In the genomic region with DNA sequence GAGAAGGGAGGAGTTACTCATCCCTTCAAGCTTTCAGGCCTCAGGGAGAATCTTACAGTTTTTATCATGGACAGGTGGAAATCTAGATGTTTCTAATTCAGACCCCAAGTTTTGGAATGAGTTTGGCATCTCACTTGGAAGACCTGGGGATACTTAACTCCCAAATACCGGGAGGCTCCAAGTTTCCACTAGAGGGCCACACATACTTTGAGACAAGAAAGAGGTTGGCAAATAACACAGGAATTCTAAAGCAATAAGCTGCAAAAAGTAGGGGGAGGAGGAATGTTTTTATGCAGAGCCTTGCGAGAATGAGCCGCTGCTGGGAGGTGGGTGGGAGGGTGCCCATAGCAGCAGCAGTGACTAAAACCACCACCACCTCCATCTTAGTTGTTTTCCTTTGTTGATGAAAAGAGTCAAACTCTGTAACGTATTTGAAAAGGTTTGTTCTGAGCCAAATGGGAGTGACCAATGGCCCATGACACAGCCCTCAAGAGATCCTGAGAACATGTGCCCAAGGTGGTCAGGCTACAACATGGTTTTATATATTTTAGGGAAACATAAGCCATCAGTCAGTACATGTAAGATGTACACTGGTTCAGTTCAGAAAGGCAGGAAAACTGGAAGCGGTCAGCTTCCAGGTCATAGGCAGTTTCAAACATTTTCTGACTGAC, we compare ENCODE assay signal across 10 cellular contexts. TPM values are rescaled to one million over a fixed set of nuclear protein-coding genes. Genes with fewer than 3 reads are reported as not detected.
DNase-seq lines count a peak whose midpoint lies in the region; ATAC-seq, FAIRE-seq and TF ChIP-seq lines count a peak whose summit lies in the region.
"Had no signal": no experiment of that assay in that cellular context is flagged by ENCODE, and none has a peak within 500 bp of the region (broad histone marks: within the 10 kb centered on the region; RNA-seq: fewer than 3 reads in every experiment).

No MANE protein-coding gene starts in this region.

- no peaks in the 10 kb centered on the region for H3K4me1 ChIP-seq in endothelial cell of umbilical vein (ENCODE audit: control insufficient read depth, extremely low read depth, insufficient read depth, low read length)
- H3K4me1 ChIP-seq: Peyer's patch had no signal

- H3K27ac Mint-ChIP-seq in nephron, result peak overlapping the region in 2 of 3 experiments; percentile 21 to 81

- TF ChIP-seq POLR2A in endothelial cell of umbilical vein (IDR thresholded peaks at IDR 0.05; ENCODE audit: low read depth, low read length), result no peak

- H3K4me3 ChIP-seq in endothelial cell of umbilical vein (replicated peaks in 1 of 3; ENCODE audit: insufficient read depth in 1 of 3, low read depth in 1 of 3, low read length in 3 of 3), result no peak overlapping the region
- H3K4me3 ChIP-seq: Peyer's patch had no signal

- H3K36me3 ChIP-seq in endothelial cell of umbilical vein (ENCODE audit: control insufficient read depth in 2 of 2, extremely low read depth in 1 of 2, insufficient read depth in 2 of 2, low read length in 2 of 2), result no peaks in the 10 kb centered on the region
- H3K36me3 ChIP-seq: Peyer's patch had no signal

- no peaks in the 10 kb centered on the region for H3K4me1 Mint-ChIP-seq in nephron

- no peak overlapping the region for H3K27ac ChIP-seq in C4-2B
- no peak overlapping the region for H3K27ac ChIP-seq in endothelial cell of umbilical vein (ENCODE audit: insufficient read depth, low read depth, low read length)
- H3K27ac ChIP-seq: Peyer's patch had no signal

- intact Hi-C loops in endothelial cell of umbilical vein (cut with micrococcal nuclease), result loop anchor here (5.0 kb wide), 1 partner anchor 80 kb away; no protein-coding TSS in a partner anchor

- no peak overlapping the region for H3K4me2 ChIP-seq in endothelial cell of umbilical vein (ENCODE audit: insufficient read depth, low read length)

- dilution Hi-C loops in endothelial cell of umbilical vein (cut with MboI; ENCODE audit: extremely low pct_ligation_motif_present, low sequenced_read_pairs), result no loop called here

- DNase-seq in endothelial cell of umbilical vein (ENCODE audit: low read depth, low spot score) (peak; percentile 47), activated T-cell treated with anti-CD3 and anti-CD28 coated beads for 4 hours (no peak), activated gamma-delta T cell treated with Interleukin-2 at 50 U/mL for 16 hours (no peak)
- DNase-seq: activated effector memory CD4-positive, alpha-beta T cell treated with anti-CD3 and anti-CD28 coated beads, Interleukin-2, amount 50 U/mL, for 16 hours; Peyer's patch had no signal

- no peaks in the 10 kb centered on the region for H3K9me1 ChIP-seq in endothelial cell of umbilical vein (replicated peaks; ENCODE audit: control insufficient read depth, extremely low read depth, insufficient read depth, low read length)

- H3K9ac ChIP-seq in endothelial cell of umbilical vein (replicated peaks; ENCODE audit: extremely low read depth, insufficient read depth, low read length), result no peak overlapping the region

- no peak overlapping the region for H3K4me3 Mint-ChIP-seq in nephron

- no peaks in the 10 kb centered on the region for H3K79me2 ChIP-seq in endothelial cell of umbilical vein (ENCODE audit: control insufficient read depth, insufficient read depth, low read length)

- no TSS peak for BruUV-seq in endothelial cell of umbilical vein (replicated peaks; lab: Mats Ljungman, UMichigan)

- no peak for ATAC-seq in HG03457 (IDR thresholded peaks at IDR 0.05; ENCODE audit: unreplicated experiment)
- no peak for ATAC-seq in HG02852 (IDR thresholded peaks at IDR 0.05; ENCODE audit: unreplicated experiment)

- no peaks in the 10 kb centered on the region for H3K9me3 Mint-ChIP-seq in nephron

- H3K36me3 Mint-ChIP-seq in nephron (ENCODE audit: low read depth), result no peaks in the 10 kb centered on the region

- no peaks in the 10 kb centered on the region for H4K20me1 ChIP-seq in endothelial cell of umbilical vein (replicated peaks; ENCODE audit: control insufficient read depth, extremely low read depth, insufficient read depth, low read length)

- H3K27me3 ChIP-seq in endothelial cell of umbilical vein (ENCODE audit: control insufficient read depth in 2 of 2, insufficient read depth in 2 of 2, low read length in 2 of 2), result no peaks in the 10 kb centered on the region
- H3K27me3 ChIP-seq: Peyer's patch had no signal

- H2AFZ ChIP-seq in endothelial cell of umbilical vein (ENCODE audit: low read depth, low read length), result no peak overlapping the region

- TF ChIP-seq CTCF in C4-2B (conservative IDR thresholded peaks at IDR 0.05) (peak; percentile 65), LNCAP (IDR thresholded peaks at IDR 0.05) (peak; percentile 73), endothelial cell of umbilical vein (IDR thresholded peaks at IDR 0.05; ENCODE audit: extremely low read depth in 1 of 2, insufficient read depth in 1 of 2, low read depth in 1 of 2, low read length in 2 of 2) (peak; percentile 42 to 55), nephron (IDR thresholded peaks at IDR 0.05; ENCODE audit: unreplicated experiment in 3 of 3) (peak; percentile 33 to 48 (median 33))

- POLR2A ChIA-PET in endothelial cell of umbilical vein (lab: Charles Lee), result interaction anchor here (0.5 kb wide), 1 partner anchor 16 kb away, joined by 3 read pairs; no protein-coding TSS in a partner anchor

- peak; percentile 35 for FAIRE-seq in endothelial cell of umbilical vein (lab: Jason Lieb, UNC)

- CTCF ChIA-PET in endothelial cell of umbilical vein (lab: Charles Lee), result interaction anchor here (0.6 to 1.4 kb wide), 21 partner anchors 9 to 207 kb away, joined by 3 to 15 read pairs (median 5); a partner anchor contains a TSS

- no peaks in the 10 kb centered on the region for H3K9me3 ChIP-seq in endothelial cell of umbilical vein (replicated peaks; ENCODE audit: control insufficient read depth, insufficient read depth, low read length)
- H3K9me3 ChIP-seq: Peyer's patch had no signal

- H3K27me3 Mint-ChIP-seq in nephron (ENCODE audit: low read depth), result no peaks in the 10 kb centered on the region

TF ChIP-seq in endothelial cell of umbilical vein, 7 proteins besides CTCF, POLR2A, EP300 and RAD21:
- TF ChIP-seq FOS (IDR thresholded peaks at IDR 0.05; ENCODE audit: borderline replicate concordance, insufficient read depth, low read length) (no peak), JUN (IDR thresholded peaks at IDR 0.05; ENCODE audit: borderline replicate concordance, insufficient read depth, insufficient read length, low read depth) (no peak), GATA2 (IDR thresholded peaks at IDR 0.05; ENCODE audit: insufficient read depth, insufficient read length, low read depth, low read length) (no peak), MYC (IDR thresholded peaks at IDR 0.05; ENCODE audit: low read depth, low read length) (no peak), POLR2AphosphoS5 (IDR thresholded peaks at IDR 0.05; ENCODE audit: insufficient read depth, low read depth, low read length) (no peak), EZH2 (IDR thresholded peaks at IDR 0.05; ENCODE audit: borderline replicate concordance, low read depth, low read length, severe bottlenecking) (no peak)
- TF ChIP-seq, protein P1, sequence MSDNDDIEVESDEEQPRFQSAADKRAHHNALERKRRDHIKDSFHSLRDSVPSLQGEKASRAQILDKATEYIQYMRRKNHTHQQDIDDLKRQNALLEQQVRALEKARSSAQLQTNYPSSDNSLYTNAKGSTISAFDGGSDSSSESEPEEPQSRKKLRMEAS (IDR thresholded peaks at IDR 0.05; ENCODE audit: insufficient read depth, insufficient read length), result no peak

RNA-seq across cellular contexts. Expression of a gene that starts 34.2 kb away (rescaled TPM):
- total RNA-seq in endothelial cell of umbilical vein, result 182 and 216 TPM in 2 replicates
- polyA plus RNA-seq in endothelial cell of umbilical vein, result 909 and 1,090 TPM in 2 replicates
- polyA plus RNA-seq in endothelial cell of umbilical vein (2011; cell fraction: cytosol; rRNA removed), result 669 and 743 TPM in 2 replicates
- 138 and 187 TPM in 2 replicates for polyA plus RNA-seq in endothelial cell of umbilical vein (2011; cell fraction: nucleus; rRNA removed)
- 111 TPM in 2 replicates for polyA plus RNA-seq in endothelial cell of umbilical vein (2012)
- 628 and 752 TPM in 2 replicates for polyA minus RNA-seq in endothelial cell of umbilical vein
- polyA minus RNA-seq in endothelial cell of umbilical vein (2011; cell fraction: cytosol; rRNA and poly(A)+ RNA removed), result not detected
- polyA minus RNA-seq in endothelial cell of umbilical vein (2011; cell fraction: nucleus; rRNA and poly(A)+ RNA removed), result 35.0 and 51.5 TPM in 2 replicates

RNA-seq across cellular contexts. Expression of a gene that starts 54.4 kb away (rescaled TPM):
- total RNA-seq in endothelial cell of umbilical vein, result not detected in 2 replicates
- not detected in 2 replicates for polyA plus RNA-seq in endothelial cell of umbilical vein
- not detected in 2 replicates for polyA plus RNA-seq in endothelial cell of umbilical vein (2011; cell fraction: cytosol; rRNA removed)
- not detected in 2 replicates for polyA plus RNA-seq in endothelial cell of umbilical vein (2011; cell fraction: nucleus; rRNA removed)
- not detected in 2 replicates for polyA plus RNA-seq in endothelial cell of umbilical vein (2012)
- polyA minus RNA-seq in endothelial cell of umbilical vein, result not detected in 2 replicates
- not detected for polyA minus RNA-seq in endothelial cell of umbilical vein (2011; cell fraction: cytosol; rRNA and poly(A)+ RNA removed)
- not detected in 2 replicates for polyA minus RNA-seq in endothelial cell of umbilical vein (2011; cell fraction: nucleus; rRNA and poly(A)+ RNA removed)
- total RNA-seq: Peyer's patch had no signal

RNA-seq across cellular contexts. Expression of a gene that starts 55.7 kb away (rescaled TPM):
- 0.33 TPM in 1 of 2 replicates, not detected in the other for total RNA-seq in endothelial cell of umbilical vein
- 0.70 and 0.79 TPM in 2 replicates for polyA plus RNA-seq in endothelial cell of umbilical vein
- 0.52 and 0.54 TPM in 2 replicates for polyA plus RNA-seq in endothelial cell of umbilical vein (2011; cell fraction: cytosol; rRNA removed)
- not detected in 2 replicates for polyA plus RNA-seq in endothelial cell of umbilical vein (2011; cell fraction: nucleus; rRNA removed)
- 0.28 TPM in 1 of 2 replicates, not detected in the other for polyA plus RNA-seq in endothelial cell of umbilical vein (2012)
- 0.80 and 1.0 TPM in 2 replicates for polyA minus RNA-seq in endothelial cell of umbilical vein
- polyA minus RNA-seq in endothelial cell of umbilical vein (2011; cell fraction: cytosol; rRNA and poly(A)+ RNA removed), result not detected
- not detected in 2 replicates for polyA minus RNA-seq in endothelial cell of umbilical vein (2011; cell fraction: nucleus; rRNA and poly(A)+ RNA removed)
